ENCODE assay signal across 8 cellular contexts in genomic region chr2:197310271-197310939, GRCh38. TPM values are rescaled to one million over a fixed set of nuclear protein-coding genes. Genes with fewer than 3 reads are reported as not detected.
A peak's percentile ranks its signal among the peaks of the same experiment; 100 is the strongest.
DNase-seq lines count a peak whose midpoint lies in the region; ATAC-seq and TF ChIP-seq lines count a peak whose summit lies in the region.

Gene ANKRD44 (minus strand): TSS chr2:197310780. CDS start chr2:197310604, 176 bp downstream.

- no peaks in the 10 kb centered on the region for H3K9me3 Mint-ChIP-seq in activated T-helper 1 cell treated with anti-CD3 and anti-CD28 coated beads, Interleukin-12 subunit alpha, Interleukin-12 subunit beta, Interleukin-2, Interleukin-4 antibody, amounts not matched to agents 30 ng/mL and 10 ng/mL and 1 ng/mL, durations not matched to agents 14 hours and 24 hours and 36 hours
- H3K9me3 Mint-ChIP-seq in naive thymus-derived CD8-positive, alpha-beta T cell = no peaks in the 10 kb centered on the region

- H3K4me1 ChIP-seq in KMS-11 (ENCODE audit: low read depth, poor library complexity, severe bottlenecking) = peaks cover 35% of the 10 kb centered on the region

- H3K27me3 Mint-ChIP-seq in activated T-helper 1 cell treated with anti-CD3 and anti-CD28 coated beads, Interleukin-12 subunit alpha, Interleukin-12 subunit beta, Interleukin-2, Interleukin-4 antibody, amounts not matched to agents 30 ng/mL and 10 ng/mL and 1 ng/mL, durations not matched to agents 14 hours and 24 hours and 36 hours (ENCODE audit: insufficient read depth) = no peaks in the 10 kb centered on the region
- no peaks in the 10 kb centered on the region for H3K27me3 Mint-ChIP-seq in naive thymus-derived CD8-positive, alpha-beta T cell

- peak; percentile 64 for DNase-seq in DMS79 treated with DMSO at 0.1 percent for 48 hours (lab: John Stamatoyannopoulos, UW)
- peak; percentile 89 for DNase-seq in RPMI7951 (ENCODE audit: low read depth)
- DNase-seq in activated T-helper 1 cell treated with anti-CD3 and anti-CD28 coated beads, Interleukin-12 subunit alpha, Interleukin-12 subunit beta, Interleukin-2, Interleukin-4 antibody, amounts not matched to agents 30 ng/mL and 10 ng/mL and 1 ng/mL, durations not matched to agents 14 hours and 24 hours and 36 hours (ENCODE audit: low spot score) = peak; percentile 87
- DNase-seq in fibroblast of gingiva (ENCODE audit: low read depth) = peak; percentile 86
- DNase-seq in naive thymus-derived CD8-positive, alpha-beta T cell = peak; percentile 83 to 95 (median 88)
- DNase-seq in stimulated activated naive CD4-positive, alpha-beta T cell (lab: John Stamatoyannopoulos, UW) = peak; percentile 81 to 95 (median 89)

- peak within 1 kb of the TSS; percentile 71 for H3K4me3 ChIP-seq in KMS-11 (IDR thresholded peaks at IDR 0.05; ENCODE audit: insufficient read depth, low read depth, low read length)

- peak within 1 kb of the TSS; percentile 91 for H3K4me3 Mint-ChIP-seq in activated T-helper 1 cell treated with anti-CD3 and anti-CD28 coated beads, Interleukin-12 subunit alpha, Interleukin-12 subunit beta, Interleukin-2, Interleukin-4 antibody, amounts not matched to agents 30 ng/mL and 10 ng/mL and 1 ng/mL, durations not matched to agents 14 hours and 24 hours and 36 hours
- peak within 1 kb of the TSS; percentile 92 to 99 (median 96) for H3K4me3 Mint-ChIP-seq in naive thymus-derived CD8-positive, alpha-beta T cell

- peak within 1 kb of the TSS; percentile 97 for H2AFZ ChIP-seq in KMS-11 (ENCODE audit: low read depth)

- no peaks in the 10 kb centered on the region for H4K20me1 ChIP-seq in KMS-11 (ENCODE audit: insufficient read depth)

- peaks cover 5% of the 10 kb centered on the region; the same call in 1 of the 2 replicates for H3K79me2 ChIP-seq in KMS-11 (ENCODE audit: insufficient read depth, low read depth)

- ATAC-seq in GM21723 (IDR thresholded peaks at IDR 0.05; ENCODE audit: unreplicated experiment) = peak; percentile 67
- peak; percentile 75 to 80 for ATAC-seq in naive thymus-derived CD8-positive, alpha-beta T cell

- peaks cover 9% of the 10 kb centered on the region for H3K36me3 Mint-ChIP-seq in activated T-helper 1 cell treated with anti-CD3 and anti-CD28 coated beads, Interleukin-12 subunit alpha, Interleukin-12 subunit beta, Interleukin-2, Interleukin-4 antibody, amounts not matched to agents 30 ng/mL and 10 ng/mL and 1 ng/mL, durations not matched to agents 14 hours and 24 hours and 36 hours (ENCODE audit: low read depth)
- peaks cover 0 to 3% (median 0%) of the 10 kb centered on the region in 3 donors for H3K36me3 Mint-ChIP-seq in naive thymus-derived CD8-positive, alpha-beta T cell

- H3K9ac ChIP-seq in KMS-11 = peak within 1 kb of the TSS; percentile 74; the same call in 1 of the 2 replicates

- no peaks in the 10 kb centered on the region for H3K36me3 ChIP-seq in KMS-11 (ENCODE audit: insufficient read depth)

- H3K27ac ChIP-seq in KMS-11 = peak within 1 kb of the TSS; percentile 60

- H3K27me3 ChIP-seq in KMS-11 (ENCODE audit: insufficient read depth, low read depth) = no peaks in the 10 kb centered on the region

- H3K27ac Mint-ChIP-seq in activated T-helper 1 cell treated with anti-CD3 and anti-CD28 coated beads, Interleukin-12 subunit alpha, Interleukin-12 subunit beta, Interleukin-2, Interleukin-4 antibody, amounts not matched to agents 30 ng/mL and 10 ng/mL and 1 ng/mL, durations not matched to agents 14 hours and 24 hours and 36 hours = peak within 1 kb of the TSS; percentile 98
- peak within 1 kb of the TSS; percentile 93 to 98 (median 96) for H3K27ac Mint-ChIP-seq in naive thymus-derived CD8-positive, alpha-beta T cell

- H3K4me1 Mint-ChIP-seq in activated T-helper 1 cell treated with anti-CD3 and anti-CD28 coated beads, Interleukin-12 subunit alpha, Interleukin-12 subunit beta, Interleukin-2, Interleukin-4 antibody, amounts not matched to agents 30 ng/mL and 10 ng/mL and 1 ng/mL, durations not matched to agents 14 hours and 24 hours and 36 hours (ENCODE audit: low read depth) = peaks cover 68% of the 10 kb centered on the region
- peaks cover 34 to 67% (median 61%) of the 10 kb centered on the region in 4 donors for H3K4me1 Mint-ChIP-seq in naive thymus-derived CD8-positive, alpha-beta T cell

- intact Hi-C loops in activated T-helper 1 cell treated with anti-CD3 and anti-CD28 coated beads, Interleukin-12 subunit alpha, Interleukin-12 subunit beta, Interleukin-2, Interleukin-4 antibody, amounts not matched to agents 30 ng/mL and 10 ng/mL and 1 ng/mL, durations not matched to agents 14 hours and 24 hours and 36 hours (cut with micrococcal nuclease) = loop anchor here (1.0 to 5.0 kb wide), 4 partner anchors 119 to 383 kb away; partner anchors contain the start of gene PGAP1

- TF ChIP-seq CTCF in KMS-11 (conservative IDR thresholded peaks at IDR 0.05; ENCODE audit: low read depth, low read length) = no peak

- POLR2A ChIA-PET in naive thymus-derived CD8-positive, alpha-beta T cell (lab: Charles Lee) = interaction anchor here (0.6 to 15.8 kb wide), 32 partner anchors 8 to 197 kb away, joined by 3 to 582 read pairs (median 6); partner anchors contain the start of gene SF3B1

- peak within 1 kb of the TSS; percentile 83 for H3K4me2 ChIP-seq in KMS-11

RNA-seq across cellular contexts. Expression of gene ANKRD44, which starts in this region (rescaled TPM):
- total RNA-seq in RPMI7951 (2014; rRNA removed; shearing (Covaris generic)) = 10.8 and 11.3 TPM in 2 replicates
- total RNA-seq in activated T-helper 1 cell treated with anti-CD3 and anti-CD28 coated beads, Interleukin-12 subunit alpha, Interleukin-12 subunit beta, Interleukin-2, Interleukin-4 antibody, amounts not matched to agents 30 ng/mL and 10 ng/mL and 1 ng/mL, durations not matched to agents 14 hours and 24 hours and 36 hours = 153 and 159 TPM in 2 replicates
- 100 to 1,000 TPM; 269 to 279 TPM for total RNA-seq in naive thymus-derived CD8-positive, alpha-beta T cell
- polyA plus RNA-seq in naive thymus-derived CD8-positive, alpha-beta T cell = 10 to 100 TPM; 85.8 to 96.1 (median 94.2) TPM

Comparison
In these comparisons a context has a peak if more than half of its experiments do, and no peak if none do; other contexts are left out.
1. Peak in every context shown above with its lines: DNase-seq, ATAC-seq, H3K4me3 ChIP-seq and H3K27ac ChIP-seq.
2. RNA of gene ANKRD44 (total RNA-seq): 269 to 279 TPM in naive thymus-derived CD8-positive, alpha-beta T cell and 153 to 159 TPM in activated T-helper 1 cell treated with anti-CD3 and anti-CD28 coated beads, Interleukin-12 subunit alpha, Interleukin-12 subunit beta, Interleukin-2, Interleukin-4 antibody, amounts not matched to agents 30 ng/mL and 10 ng/mL and 1 ng/mL, durations not matched to agents 14 hours and 24 hours and 36 hours; 10.8 to 11.3 TPM in RPMI7951; every median in the first group is over 10 times any median in the second.